ENCODE assay signal across 10 cellular contexts in the genomic region with DNA sequence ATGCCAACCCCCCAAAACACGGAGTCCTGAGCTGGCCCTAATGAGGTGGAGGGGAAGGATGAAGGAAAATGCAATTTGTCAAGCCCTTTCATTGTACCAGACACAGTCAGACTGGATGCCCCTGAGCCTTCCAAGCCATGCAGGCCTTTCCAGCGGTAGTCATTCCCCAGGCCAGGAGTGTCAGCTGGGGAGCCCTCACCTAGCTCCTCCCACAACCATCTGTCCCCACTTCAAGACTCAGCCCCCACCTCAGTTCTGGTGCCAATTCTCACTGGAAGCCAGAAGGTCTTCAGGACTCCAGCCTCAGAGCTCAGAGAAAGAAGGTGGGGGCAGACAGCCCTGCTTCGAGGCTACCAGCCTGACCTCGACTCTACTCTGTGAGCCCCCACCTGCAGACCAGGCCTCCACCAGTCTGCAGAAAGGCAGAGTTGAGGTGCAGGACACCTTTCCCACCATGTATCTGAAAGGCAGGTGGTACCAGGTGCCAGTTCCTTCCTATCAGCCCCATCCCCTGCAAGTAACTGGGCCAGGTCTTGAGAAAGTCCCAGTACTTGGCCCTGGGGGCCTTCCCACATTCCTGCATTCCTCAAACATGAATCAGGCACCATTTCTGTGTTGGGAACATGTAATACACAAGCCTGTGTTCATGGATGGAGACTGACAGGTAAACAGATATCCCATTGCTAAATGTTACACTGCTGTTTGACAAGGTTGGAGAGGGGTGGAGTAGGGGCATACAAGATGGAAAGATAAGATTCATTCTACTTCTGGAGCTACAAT.
DNase-seq lines count a peak whose midpoint lies in the region; ATAC-seq and TF ChIP-seq lines count a peak whose summit lies in the region.
"Had no signal": no experiment of that assay in that cellular context is flagged by ENCODE, and none has a peak within 500 bp of the region (broad histone marks: within the 10 kb centered on the region; RNA-seq: fewer than 3 reads in every experiment).

No MANE protein-coding gene starts in this region.

- no peaks in the 10 kb centered on the region for H3K9me3 Mint-ChIP-seq in activated naive CD4-positive, alpha-beta T cell treated with anti-CD3 and anti-CD28 coated beads, Interleukin-2, amount 50 U/mL, for 24 hours
- no peaks in the 10 kb centered on the region for H3K9me3 Mint-ChIP-seq in activated naive CD4-positive, alpha-beta T cell treated with anti-CD3 and anti-CD28 coated beads, Interleukin-2, amount 50 U/mL, for 72 hours

- TF ChIP-seq EP300 in gastroesophageal sphincter (IDR thresholded peaks at IDR 0.05) (no peak), upper lobe of left lung (IDR thresholded peaks at IDR 0.05) (no peak)

- H3K27me3 Mint-ChIP-seq in activated naive CD4-positive, alpha-beta T cell treated with anti-CD3 and anti-CD28 coated beads, Interleukin-2, amount 50 U/mL, for 24 hours: no peaks in the 10 kb centered on the region

- TF ChIP-seq POLR2A in gastroesophageal sphincter (IDR thresholded peaks at IDR 0.05) (no peak), upper lobe of left lung (IDR thresholded peaks at IDR 0.05) (no peak)

- no peak for DNase-seq in activated naive CD4-positive, alpha-beta T cell treated with anti-CD3 and anti-CD28 coated beads, Interleukin-2, amount 50 U/mL, for 72 hours (ENCODE audit: low spot score in 2 of 2)
- peak; percentile 8 for DNase-seq in SK-MEL-5 (ENCODE audit: low read depth, low spot score)
- DNase-seq in upper lobe of left lung: peak in 1 of 2 donors; percentile 41
- DNase-seq in NCI-H2196 (lab: John Stamatoyannopoulos, UW; ENCODE audit: unreplicated experiment): no peak
- DNase-seq in SIG-M5 (lab: John Stamatoyannopoulos, UW): no peak
- DNase-seq in stimulated activated CD4-positive, alpha-beta T cell treated with anti-CD3 and anti-CD28 coated beads, Interleukin-4, amount 100 ng/mL, for 1 hour: no peak
- DNase-seq: NCI-H1105 treated with DMSO at 0.1 percent for 48 hours; stimulated activated CD4-positive, alpha-beta T cell treated with anti-CD3 and anti-CD28 coated beads, Interleukin-4, amount 100 ng/mL, for 24 hours had no signal

- peaks cover 67% of the 10 kb centered on the region for H3K4me1 Mint-ChIP-seq in activated naive CD4-positive, alpha-beta T cell treated with anti-CD3 and anti-CD28 coated beads, Interleukin-2, amount 50 U/mL, for 24 hours

- peaks cover 3 to 33% (median 19%) of the 10 kb centered on the region in 3 donors for H3K4me1 ChIP-seq in gastroesophageal sphincter
- peaks cover 24 to 44% (median 31%) of the 10 kb centered on the region in 4 donors for H3K4me1 ChIP-seq in upper lobe of left lung

- no peak for ATAC-seq in activated naive CD4-positive, alpha-beta T cell treated with anti-CD3 and anti-CD28 coated beads, Interleukin-2, amount 50 U/mL, for 72 hours
- ATAC-seq in gastroesophageal sphincter (peak; percentile 36), upper lobe of left lung (ENCODE audit: low FRiP score in 2 of 2) (peak in 1 of 2 donors; percentile 48)

- peaks cover 4% of the 10 kb centered on the region for H3K36me3 Mint-ChIP-seq in activated naive CD4-positive, alpha-beta T cell treated with anti-CD3 and anti-CD28 coated beads, Interleukin-2, amount 50 U/mL, for 24 hours
- H3K36me3 Mint-ChIP-seq in activated naive CD4-positive, alpha-beta T cell treated with anti-CD3 and anti-CD28 coated beads, Interleukin-2, amount 50 U/mL, for 72 hours: peaks cover 2 to 12% of the 10 kb centered on the region in 2 donors

- H3K27ac Mint-ChIP-seq in activated naive CD4-positive, alpha-beta T cell treated with anti-CD3 and anti-CD28 coated beads, Interleukin-2, amount 50 U/mL, for 24 hours: peak overlapping the region; percentile 17
- no peak overlapping the region for H3K27ac Mint-ChIP-seq in activated naive CD4-positive, alpha-beta T cell treated with anti-CD3 and anti-CD28 coated beads, Interleukin-2, amount 50 U/mL, for 72 hours

- TF ChIP-seq CTCF in gastroesophageal sphincter (IDR thresholded peaks at IDR 0.05) (no peak), upper lobe of left lung (IDR thresholded peaks at IDR 0.05) (no peak)

- H3K27ac ChIP-seq in gastroesophageal sphincter (peak overlapping the region in 1 of 4 donors; percentile 24), upper lobe of left lung (peak overlapping the region in 3 of 4 donors; percentile 12 to 54 (median 29))

- H3K9me3 ChIP-seq in gastroesophageal sphincter (no peaks in the 10 kb centered on the region), upper lobe of left lung (no peaks in the 10 kb centered on the region)

- in situ Hi-C loops in SK-MEL-5 (cut with HindIII; ENCODE audit: low pct_unique_long_range_greater_than_20kb, low sequenced_read_pairs): no loop called here

- H3K36me3 ChIP-seq in gastroesophageal sphincter: no peaks in the 10 kb centered on the region
- H3K36me3 ChIP-seq in upper lobe of left lung: no peaks in the 10 kb centered on the region

- H3K4me3 Mint-ChIP-seq in activated naive CD4-positive, alpha-beta T cell treated with anti-CD3 and anti-CD28 coated beads, Interleukin-2, amount 50 U/mL, for 24 hours: no peak overlapping the region

- H3K4me3 ChIP-seq in gastroesophageal sphincter (no peak overlapping the region), upper lobe of left lung (no peak overlapping the region)

- H3K27me3 ChIP-seq in gastroesophageal sphincter: no peaks in the 10 kb centered on the region
- no peaks in the 10 kb centered on the region for H3K27me3 ChIP-seq in upper lobe of left lung

- 70% methylated on average over 2 of the region's 4 CpGs; no CpG with 5 or more reads in 1 of the 2 donors for WGBS in gastroesophageal sphincter (ENCODE audit: low coverage in 1 of 2), 2 donors
- WGBS in upper lobe of left lung, 2 donors: 78 to 82% methylated on average over 4 of the region's 4 CpGs
